In the genomic region with DNA sequence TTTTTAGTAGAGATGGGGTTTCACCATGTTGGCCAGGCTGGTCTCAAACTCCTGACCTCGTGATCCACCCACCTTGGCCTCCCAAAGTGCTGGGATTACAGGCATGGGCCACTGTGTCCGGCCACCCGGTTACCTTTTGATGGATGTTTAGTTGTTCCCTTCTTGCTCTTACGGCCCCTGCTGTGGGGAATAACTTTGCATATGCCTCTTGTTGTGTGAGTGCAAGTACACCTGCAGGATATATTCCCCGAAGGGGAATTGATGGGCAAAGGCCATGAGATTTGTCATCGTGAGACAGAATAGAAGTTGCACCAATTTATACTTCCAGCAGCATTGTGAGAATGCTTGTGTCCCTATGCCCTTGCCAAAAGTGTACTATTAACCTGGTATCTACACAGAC, we compare ENCODE assay signal across 32 cellular contexts. TPM values are rescaled to one million over a fixed set of nuclear protein-coding genes. Genes with fewer than 3 reads are reported as not detected.
DNase-seq lines count a peak whose midpoint lies in the region; ATAC-seq and TF ChIP-seq lines count a peak whose summit lies in the region.
"Had no signal": no experiment of that assay in that cellular context is flagged by ENCODE, and none has a peak within 500 bp of the region (broad histone marks: within the 10 kb centered on the region; RNA-seq: fewer than 3 reads in every experiment).

No MANE protein-coding gene starts in this region.

- H3K4me2 ChIP-seq in OCI-LY7 (ENCODE audit: low read length) = 0 out of 2 replicates have a peak overlapping the region, but pooled peaks have one; percentile 17
- H3K4me2 ChIP-seq: GM23338 had no signal

- no TSS peak for BruUV-seq in OCI-LY7 (replicated peaks; lab: Mats Ljungman, UMichigan)

- TF ChIP-seq CTCF in left ventricle myocardium inferior (IDR thresholded peaks at IDR 0.05; ENCODE audit: borderline replicate concordance) = no peak
- no peak for TF ChIP-seq CTCF in OCI-LY7 (conservative IDR thresholded peaks at IDR 0.05; ENCODE audit: low read length)
- no peak for TF ChIP-seq CTCF in right lobe of liver (IDR thresholded peaks at IDR 0.05)

- H3K36me3 ChIP-seq in left ventricle myocardium inferior (no peaks in the 10 kb centered on the region), OCI-LY7 (ENCODE audit: insufficient read depth, low read length) (no peaks in the 10 kb centered on the region), right lobe of liver (no peaks in the 10 kb centered on the region)
- H3K36me3 ChIP-seq: BE2C, pancreas, right atrium auricular region, suprapubic skin, upper lobe of right lung had no signal

- DNase-seq in left ventricle myocardium inferior (no peak), left ventricle myocardium superior (no peak), OCI-LY7 (ENCODE audit: low spot score) (no peak), right lobe of liver (no peak), DMS79 treated with DMSO at 0.1 percent for 48 hours (lab: John Stamatoyannopoulos, UW) (no peak), AG08396 (ENCODE audit: low spot score) (no peak)
- no peak for DNase-seq in stimulated activated naive B cell treated with anti-CD40 and anti-IgM and Interleukin-4, amounts not matched to agents 10 μg/mL and 1 μg/mL and 100 μg/mL, for 72 hours
- no peak for DNase-seq in stimulated activated CD4-positive, alpha-beta T cell treated with anti-CD3 and anti-CD28 coated beads, Interleukin-2, amount 100 ng/mL, for 24 hours
- DNase-seq: activated CD4-positive, alpha-beta T cell treated with anti-CD3 and anti-CD28 coated beads, Interleukin-2, amount 50 U/mL, for 48 hours; activated CD4-positive, CD25-positive, alpha-beta regulatory T cell; activated effector memory CD4-positive, alpha-beta T cell treated with anti-CD3 and anti-CD28 coated beads, Interleukin-2, amount 50 U/mL, for 16 hours; BE2C; body of pancreas; Calu3; DND-41; HFFc6; left lung; NCI-H146; NCI-H510A; nephron progenitor cell; NK-92 treated with Interleukin-12 subunit alpha and Interleukin-12 subunit beta, amount 100 ng/mL, for 24 hours; SIG-M5; stimulated activated CD4-positive, alpha-beta T cell treated with anti-CD3 and anti-CD28 coated beads, Interleukin-12 subunit alpha, Interleukin-12 subunit beta, amount 100 ng/mL, for 4 hours; stimulated activated CD4-positive, alpha-beta T cell treated with anti-CD3 and anti-CD28 coated beads, Interleukin-4, amount 100 ng/mL, for 24 hours; upper lobe of right lung had no signal

- ATAC-seq in left ventricle myocardium superior = no peak
- no peak for ATAC-seq in right lobe of liver
- ATAC-seq in stimulated activated naive B cell treated with anti-CD40 and anti-IgM and Interleukin-4, amounts not matched to agents 10 μg/mL and 1 μg/mL and 100 μg/mL, for 72 hours (replicated peaks) = peak; percentile 36 to 43
- ATAC-seq: body of pancreas; GM23338; left lung; pancreas; stimulated activated effector memory CD8-positive, alpha-beta T cell treated with anti-CD3 and anti-CD28 coated beads, Interleukin-12 subunit alpha, Interleukin-12 subunit beta, amount 100 ng/mL, for 72 hours; upper lobe of right lung had no signal

- H3K36me3 Mint-ChIP-seq in stimulated activated naive B cell treated with anti-CD40 and anti-IgM and Interleukin-4, amounts not matched to agents 10 μg/mL and 1 μg/mL and 100 μg/mL, for 72 hours = peaks cover 0 to 4% of the 10 kb centered on the region in 2 donors

- no peaks in the 10 kb centered on the region for H3K9me3 ChIP-seq in left ventricle myocardium inferior (replicated peaks)
- no peaks in the 10 kb centered on the region for H3K9me3 ChIP-seq in OCI-LY7 (ENCODE audit: low read length)
- H3K9me3 ChIP-seq in right lobe of liver = no peaks in the 10 kb centered on the region
- H3K9me3 ChIP-seq: BE2C, body of pancreas, left lung, pancreas, right atrium auricular region, suprapubic skin, upper lobe of right lung had no signal

- no peaks in the 10 kb centered on the region for H3K9me3 Mint-ChIP-seq in stimulated activated naive B cell treated with anti-CD40 and anti-IgM and Interleukin-4, amounts not matched to agents 10 μg/mL and 1 μg/mL and 100 μg/mL, for 72 hours
- H3K9me3 Mint-ChIP-seq: GM23338; HFFc6; nephron progenitor cell; stimulated activated effector memory CD8-positive, alpha-beta T cell treated with anti-CD3 and anti-CD28 coated beads, Interleukin-12 subunit alpha, Interleukin-12 subunit beta, amount 100 ng/mL, for 72 hours had no signal

- intact Hi-C loops in left ventricle myocardium inferior (cut with micrococcal nuclease) (no loop called here), left ventricle myocardium superior (cut with micrococcal nuclease) (no loop called here), OCI-LY7 (cut with micrococcal nuclease; ENCODE audit: unreplicated experiment) (no loop called here), right lobe of liver (cut with DNase I) (no loop called here)

- 8% methylated on average over 3 of the region's 6 CpGs for WGBS in right lobe of liver (ENCODE audit: insufficient coverage, low coverage, low lambda C conversion rate, missing lambda C conversion rate)

- H3K27me3 Mint-ChIP-seq in stimulated activated naive B cell treated with anti-CD40 and anti-IgM and Interleukin-4, amounts not matched to agents 10 μg/mL and 1 μg/mL and 100 μg/mL, for 72 hours = peaks cover 0 to 2% of the 10 kb centered on the region in 2 donors

- H3K27me3 ChIP-seq in left ventricle myocardium inferior (ENCODE audit: low read depth) (no peaks in the 10 kb centered on the region), right lobe of liver (no peaks in the 10 kb centered on the region)
- H3K27me3 ChIP-seq: BE2C, body of pancreas, dorsolateral prefrontal cortex, left lung, pancreas, right atrium auricular region, suprapubic skin, upper lobe of right lung had no signal

- no peak overlapping the region for H3K4me3 ChIP-seq in left ventricle myocardium inferior
- H3K4me3 ChIP-seq in OCI-LY7 (ENCODE audit: low read depth, low read length, poor library complexity, severe bottlenecking) = no peak overlapping the region
- H3K4me3 ChIP-seq in right lobe of liver = no peak overlapping the region
- H3K4me3 ChIP-seq: body of pancreas, dorsolateral prefrontal cortex, GM23338, left lung, pancreas, right atrium auricular region, suprapubic skin, upper lobe of right lung had no signal

- no peak for TF ChIP-seq POLR2A in right lobe of liver (IDR thresholded peaks at IDR 0.05)

- H3K79me2 ChIP-seq in OCI-LY7 (ENCODE audit: insufficient read depth, low read depth, low read length) = no peaks in the 10 kb centered on the region

- POLR2A ChIA-PET in OCI-LY7 (lab: Charles Lee) = no interaction called here

- H3K27ac ChIP-seq in left ventricle myocardium inferior (replicated peaks) (peak overlapping the region; percentile 73), OCI-LY7 (ENCODE audit: low read depth, low read length, poor library complexity, severe bottlenecking) (no peak overlapping the region), right lobe of liver (peak overlapping the region in 2 of 3 donors; percentile 94 to 98)
- H3K27ac ChIP-seq: body of pancreas, HL-60, left lung, pancreas, right atrium auricular region, suprapubic skin, upper lobe of right lung had no signal

- H3K4me1 ChIP-seq in left ventricle myocardium inferior (peaks cover 83% of the 10 kb centered on the region), OCI-LY7 (ENCODE audit: insufficient read depth, low read length, poor library complexity, severe bottlenecking) (peaks cover 12% of the 10 kb centered on the region), right lobe of liver (peaks cover 0 to 93% (median 37%) of the 10 kb centered on the region in 4 donors)

- no peak overlapping the region for H3K27ac Mint-ChIP-seq in stimulated activated naive B cell treated with anti-CD40 and anti-IgM and Interleukin-4, amounts not matched to agents 10 μg/mL and 1 μg/mL and 100 μg/mL, for 72 hours
- H3K27ac Mint-ChIP-seq: GM23338; HFFc6; nephron progenitor cell; stimulated activated effector memory CD8-positive, alpha-beta T cell treated with anti-CD3 and anti-CD28 coated beads, Interleukin-12 subunit alpha, Interleukin-12 subunit beta, amount 100 ng/mL, for 72 hours had no signal

- H3K4me1 Mint-ChIP-seq in stimulated activated naive B cell treated with anti-CD40 and anti-IgM and Interleukin-4, amounts not matched to agents 10 μg/mL and 1 μg/mL and 100 μg/mL, for 72 hours = peaks cover 29 to 47% of the 10 kb centered on the region in 2 donors

- H3K9me2 ChIP-seq in OCI-LY7 (ENCODE audit: insufficient read depth, low read length) = no peaks in the 10 kb centered on the region

- CTCF ChIA-PET in OCI-LY7 (lab: Charles Lee; ENCODE audit: unreplicated experiment) = no interaction called here

- H4K20me1 ChIP-seq in OCI-LY7 (ENCODE audit: insufficient read depth, low read length) = no peaks in the 10 kb centered on the region

- no peak overlapping the region for H2AFZ ChIP-seq in OCI-LY7 (ENCODE audit: low read length)
- H2AFZ ChIP-seq: GM23338 had no signal

- H3K4me3 Mint-ChIP-seq in stimulated activated naive B cell treated with anti-CD40 and anti-IgM and Interleukin-4, amounts not matched to agents 10 μg/mL and 1 μg/mL and 100 μg/mL, for 72 hours = no peak overlapping the region
- H3K4me3 Mint-ChIP-seq: GM23338; HFFc6; nephron progenitor cell; stimulated activated effector memory CD8-positive, alpha-beta T cell treated with anti-CD3 and anti-CD28 coated beads, Interleukin-12 subunit alpha, Interleukin-12 subunit beta, amount 100 ng/mL, for 72 hours had no signal

RNA-seq across cellular contexts. Expression of a gene that starts 8.0 kb away (rescaled TPM):
- 10.5 TPM for total RNA-seq in left ventricle myocardium inferior
- 15.3 TPM for total RNA-seq in left ventricle myocardium superior
- total RNA-seq in OCI-LY7 (2014; rRNA removed; shearing (Covaris generic)) = not detected in 2 replicates
- not detected in 2 replicates for total RNA-seq in OCI-LY7 (2022)
- total RNA-seq in right lobe of liver = 100 to 1,000 TPM in 2 of 6 experiments, 10 to 100 TPM in 4; 32.2 to 145 (median 68.2) TPM

Comparison
In these comparisons a context has a peak if more than half of its experiments do, and no peak if none do; other contexts are left out.
1. ATAC-seq: peak in stimulated activated naive B cell treated with anti-CD40 and anti-IgM and Interleukin-4, amounts not matched to agents 10 μg/mL and 1 μg/mL and 100 μg/mL, for 72 hours (2 of 2); none in left ventricle myocardium superior (single experiment) and right lobe of liver (0 of 4).
2. RNA of a gene that starts 8.0 kb away (total RNA-seq): 32.2 to 145 TPM in right lobe of liver, 15.3 TPM in left ventricle myocardium superior (single experiment) and 10.5 TPM in left ventricle myocardium inferior (single experiment); not detected in OCI-LY7; every median in the first group is over 10 times any median in the second.